Comparison of ENCODE assay signal across 14 cellular contexts in the genomic region with DNA sequence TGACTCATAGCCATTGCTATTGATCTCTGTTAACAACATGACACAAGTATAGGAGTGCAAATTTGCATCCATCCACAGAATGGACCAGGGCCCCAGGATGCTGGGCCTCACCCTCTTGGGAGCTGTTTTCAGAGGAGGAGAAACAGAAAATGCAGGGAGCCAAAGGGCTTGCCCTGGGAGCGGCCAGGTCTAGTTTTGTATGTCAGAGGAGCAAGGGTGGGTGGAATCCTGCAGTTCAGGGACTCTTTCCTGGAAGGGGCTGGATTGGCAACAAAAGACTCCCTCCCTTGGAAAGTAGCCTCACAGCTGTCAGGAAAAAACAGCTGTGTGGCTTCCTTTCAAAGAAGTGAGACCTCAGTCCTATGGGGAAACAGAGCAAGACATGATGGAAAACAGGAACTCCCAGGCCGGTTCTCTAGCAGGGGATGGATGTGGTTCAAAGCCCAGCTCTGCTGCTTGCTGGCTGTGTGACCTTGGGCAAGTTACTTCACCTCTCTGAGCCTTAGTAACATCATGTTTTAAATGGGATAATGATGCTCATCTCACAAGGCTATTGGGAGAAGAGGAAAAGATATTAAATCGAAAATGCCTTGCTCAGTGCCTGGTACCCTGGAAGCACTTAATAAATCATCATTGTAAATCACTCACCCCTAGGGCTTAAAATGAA. TPM values are rescaled to one million over a fixed set of nuclear protein-coding genes. Genes with fewer than 3 reads are reported as not detected.
DNase-seq lines count a peak whose midpoint lies in the region; ATAC-seq and TF ChIP-seq lines count a peak whose summit lies in the region.
"Had no signal": no experiment of that assay in that cellular context is flagged by ENCODE, and none has a peak within 500 bp of the region (broad histone marks: within the 10 kb centered on the region; RNA-seq: fewer than 3 reads in every experiment).

No MANE protein-coding gene starts in this region.

- H3K4me1 ChIP-seq in HEK293 (ENCODE audit: control insufficient read depth, insufficient read depth, low read length) (no peaks in the 10 kb centered on the region), esophagus muscularis mucosa (peaks cover 14 to 25% (median 21%) of the 10 kb centered on the region in 4 donors), gastrocnemius medialis (peaks cover 14 to 19% of the 10 kb centered on the region in 2 donors)

- H3K36me3 Mint-ChIP-seq in CD14-positive monocyte = no peaks in the 10 kb centered on the region
- H3K36me3 Mint-ChIP-seq: activated naive CD8-positive, alpha-beta T cell; IgD-negative memory B cell had no signal

- ATAC-seq in gastrocnemius medialis (peak; percentile 69 to 72), HG02642 (IDR thresholded peaks at IDR 0.05; ENCODE audit: poor library complexity, unreplicated experiment) (no peak)

- H3K27me3 Mint-ChIP-seq in CD14-positive monocyte (ENCODE audit: low read depth in 3 of 3) = peaks cover 6 to 13% (median 10%) of the 10 kb centered on the region in 3 donors

- peak; percentile 92 for DNase-seq in esophagus muscularis mucosa (ENCODE audit: extremely low spot score)
- peak; percentile 13 to 74 for DNase-seq in lower leg skin (ENCODE audit: low spot score in 2 of 2)
- DNase-seq in gastrocnemius medialis = peak in 1 of 2 donors; percentile 53
- DNase-seq in superior temporal gyrus (ENCODE audit: extremely low spot score) = no peak
- no peak for DNase-seq in AG08396 (ENCODE audit: low spot score)
- DNase-seq in CD14-positive monocyte (ENCODE audit: low spot score) = no peak
- DNase-seq: activated B cell treated with CpG ODN at 0.5 μM for 24 hours, erythroblast, NCI-H1105 treated with DMSO at 0.1 percent for 48 hours, NCI-H226 had no signal

- no peak overlapping the region for H3K4me3 Mint-ChIP-seq in CD14-positive monocyte
- H3K4me3 Mint-ChIP-seq: activated B cell treated with CpG ODN at 0.5 μM for 24 hours; activated naive CD8-positive, alpha-beta T cell; IgD-negative memory B cell had no signal

- in situ Hi-C loops in gastrocnemius medialis (cut with MboI; ENCODE audit: low sequenced_read_pairs in 4 of 4) = no loop called here

- TF ChIP-seq EP300 in esophagus muscularis mucosa (IDR thresholded peaks at IDR 0.05) = no peak

- 64% methylated on average over 3 of the region's 3 CpGs for WGBS in esophagus muscularis mucosa
- 55 to 60% methylated on average over 3 of the region's 3 CpGs for WGBS in lower leg skin, 2 donors

- H3K36me3 ChIP-seq in HEK293 (ENCODE audit: control insufficient read depth in 2 of 2, insufficient read depth in 1 of 2, low read length in 2 of 2) = no peaks in the 10 kb centered on the region
- H3K36me3 ChIP-seq in esophagus muscularis mucosa = no peaks in the 10 kb centered on the region
- H3K36me3 ChIP-seq in gastrocnemius medialis = no peaks in the 10 kb centered on the region

- no peaks in the 10 kb centered on the region for H3K4me1 Mint-ChIP-seq in CD14-positive monocyte
- H3K4me1 Mint-ChIP-seq: activated B cell treated with CpG ODN at 0.5 μM for 24 hours had no signal

- no peak overlapping the region for H3K27ac Mint-ChIP-seq in CD14-positive monocyte
- H3K27ac Mint-ChIP-seq: activated B cell treated with CpG ODN at 0.5 μM for 24 hours; activated naive CD8-positive, alpha-beta T cell had no signal

- H3K9me3 ChIP-seq in HEK293 (ENCODE audit: control insufficient read depth, insufficient read depth, low read depth, low read length) = no peaks in the 10 kb centered on the region
- H3K9me3 ChIP-seq in esophagus muscularis mucosa = no peaks in the 10 kb centered on the region
- H3K9me3 ChIP-seq in gastrocnemius medialis = no peaks in the 10 kb centered on the region

- H3K4me3 ChIP-seq in HEK293 (ENCODE audit: low read depth, low read length) (no peak overlapping the region), esophagus muscularis mucosa (no peak overlapping the region), lower leg skin (ENCODE audit: low read depth, poor library complexity, severe bottlenecking) (no peak overlapping the region), gastrocnemius medialis (no peak overlapping the region)

- H3K27me3 ChIP-seq in esophagus muscularis mucosa = no peaks in the 10 kb centered on the region
- H3K27me3 ChIP-seq in gastrocnemius medialis = no peaks in the 10 kb centered on the region

- no peak overlapping the region for H3K27ac ChIP-seq in HEK293 (ENCODE audit: extremely low read depth, low read depth, low read length)
- H3K27ac ChIP-seq in esophagus muscularis mucosa (replicated peaks in 1 of 4) = peak overlapping the region; percentile 43 to 76 (median 60)
- H3K27ac ChIP-seq in gastrocnemius medialis = peak overlapping the region; percentile 62 to 77 (median 70)

- CTCF ChIA-PET in HEK293 (lab: Yijun Ruan, JAX) = interaction anchor here (0.6 kb wide), 1 partner anchor 654 kb away, joined by 7 read pairs; no protein-coding TSS in a partner anchor

- no peak for TF ChIP-seq CTCF in HEK293 (tag by site-specific recombination; IDR thresholded peaks at IDR 0.05)
- no peak for TF ChIP-seq CTCF in esophagus muscularis mucosa (IDR thresholded peaks at IDR 0.05)
- no peak for TF ChIP-seq CTCF in lower leg skin (IDR thresholded peaks at IDR 0.05)
- no peak for TF ChIP-seq CTCF in gastrocnemius medialis (IDR thresholded peaks at IDR 0.05 in 4 of 5, conservative IDR thresholded peaks at IDR 0.05 in 1 of 5)
- no peak for TF ChIP-seq CTCF in CD14-positive monocyte (IDR thresholded peaks at IDR 0.05)

- peaks cover 0 to 2% (median 0%) of the 10 kb centered on the region in 7 donors for H3K9me3 Mint-ChIP-seq in CD14-positive monocyte
- H3K9me3 Mint-ChIP-seq: activated B cell treated with CpG ODN at 0.5 μM for 24 hours had no signal

- TF ChIP-seq POLR2A in esophagus muscularis mucosa (IDR thresholded peaks at IDR 0.05; ENCODE audit: low read depth) (no peak), lower leg skin (IDR thresholded peaks at IDR 0.05) (no peak), gastrocnemius medialis (IDR thresholded peaks at IDR 0.05) (no peak)

- POLR2A ChIA-PET in HEK293 (lab: Yijun Ruan, JAX) = no interaction called here

- intact Hi-C loops in esophagus muscularis mucosa (cut with DNase I) = no loop called here
- intact Hi-C loops in lower leg skin (cut with DNase I; ENCODE audit: low total_unique reads) = no loop called here
- intact Hi-C loops in gastrocnemius medialis (cut with DNase I; ENCODE audit: low total_unique reads) = loop anchor here (10.0 kb wide), 1 partner anchor 80 kb away; no protein-coding TSS in a partner anchor
- intact Hi-C loops in CD14-positive monocyte (cut with micrococcal nuclease) = no loop called here

TF ChIP-seq in HEK293, 187 proteins besides CTCF, POLR2A, EP300 and RAD21:
- TF ChIP-seq REST (tag by site-specific recombination; IDR thresholded peaks at IDR 0.05) (no peak), ZNF248 (tag by site-specific recombination; IDR thresholded peaks at IDR 0.05) (no peak), KLF7 (tag by site-specific recombination; IDR thresholded peaks at IDR 0.05; ENCODE audit: borderline replicate concordance) (no peak), ZBTB26 (tag by site-specific recombination; optimal IDR thresholded peaks at IDR 0.05) (no peak), ZNF768 (tag by site-specific recombination; IDR thresholded peaks at IDR 0.05) (peak; percentile 55; the same call in 1 of the 2 replicates), ZNF214 (tag by site-specific recombination; IDR thresholded peaks at IDR 0.05; ENCODE audit: borderline replicate concordance) (no peak)

RNA-seq across cellular contexts. Expression of gene SH3PXD2B, which starts 50.5 kb away (rescaled TPM):
- total RNA-seq in esophagus muscularis mucosa (10 to 100 TPM; 41.5 to 66.5 (median 49.2) TPM), lower leg skin (10 to 100 TPM; 13.5 to 43.5 (median 28.1) TPM), gastrocnemius medialis (10 to 100 TPM in 1 of 4 donors, 1 to 10 TPM in 3; 2.7 to 10.2 (median 4.2) TPM)
- polyA plus RNA-seq in CD14-positive monocyte = under 1 TPM; 0.19 to 0.31 TPM
- polyA plus RNA-seq: IgD-negative memory B cell had no signal

Comparison
In these comparisons a context has a peak if more than half of its experiments do, and no peak if none do; other contexts are left out.
1. DNase-seq: peak in esophagus muscularis mucosa (single experiment) and lower leg skin (2 of 2); none in superior temporal gyrus (single experiment), AG08396 (single experiment) and CD14-positive monocyte (single experiment).